ENCODE assay signal across 21 cellular contexts in genomic region chr15:68626283-68626682, GRCh38. TPM values are rescaled to one million over a fixed set of nuclear protein-coding genes. Genes with fewer than 3 reads are reported as not detected.
DNase-seq lines count a peak whose midpoint lies in the region; ATAC-seq, FAIRE-seq and TF ChIP-seq lines count a peak whose summit lies in the region.
"Had no signal": no experiment of that assay in that cellular context is flagged by ENCODE, and none has a peak within 500 bp of the region (broad histone marks: within the 10 kb centered on the region; RNA-seq: fewer than 3 reads in every experiment).

No MANE protein-coding gene starts in this region.

- no CpG with 5 or more reads among the region's 3 CpGs for WGBS in IMR-90 (ENCODE audit: extremely low coverage in 2 of 2, insufficient read length in 1 of 2), 2 experiments
- no CpG with 5 or more reads among the region's 3 CpGs for WGBS in neuronal stem cell (ENCODE audit: extremely low coverage in 2 of 2, insufficient read length in 2 of 2, insufficient replicate concordance in 1 of 2), 2 donors

- H3K9ac ChIP-seq in BLaER1 (no peak overlapping the region; the same call in 1 of the 2 replicates), IMR-90 (ENCODE audit: low read depth, low read length) (no peak overlapping the region), neuronal stem cell (ENCODE audit: low read depth, low read length, poor library complexity) (no peak overlapping the region), PC-3 (ENCODE audit: low read length) (no peak overlapping the region)
- H3K9ac ChIP-seq: SK-N-SH had no signal

- no peak overlapping the region for H4K8ac ChIP-seq in IMR-90 (ENCODE audit: low read depth in 2 of 2, low read length in 2 of 2)
- H4K8ac ChIP-seq in neuronal stem cell (ENCODE audit: low read depth, low read length): no peak overlapping the region

- peaks cover 40% of the 10 kb centered on the region for H3K9me1 ChIP-seq in IMR-90 (ENCODE audit: insufficient read depth, low read length)

- dilution Hi-C loops in IMR-90 (cut with HindIII; ENCODE audit: low sequenced_read_pairs, unreplicated experiment): no loop called here

- no peaks in the 10 kb centered on the region for H3K36me3 Mint-ChIP-seq in brain
- H3K36me3 Mint-ChIP-seq: T-cell had no signal

- H3K4me2 ChIP-seq in BLaER1: peak overlapping the region; percentile 93
- H3K4me2 ChIP-seq in IMR-90 (ENCODE audit: low read depth, low read length): no peak overlapping the region
- no peak overlapping the region for H3K4me2 ChIP-seq in neuronal stem cell (ENCODE audit: insufficient read depth, low read length, poor library complexity, severe bottlenecking)
- H3K4me2 ChIP-seq in PC-3 (ENCODE audit: low read length): no peak overlapping the region
- H3K4me2 ChIP-seq: A549, SK-N-SH had no signal

- no TSS peak for BruUV-seq in IMR-90 (replicated peaks; lab: Mats Ljungman, UMichigan)
- no TSS peak for BruUV-seq in PC-3 (replicated peaks; lab: Mats Ljungman, UMichigan)

- H3K9me2 ChIP-seq in PC-3 (replicated peaks; ENCODE audit: low read length): no peaks in the 10 kb centered on the region
- H3K9me2 ChIP-seq: SK-N-SH had no signal

- peaks cover 99% of the 10 kb centered on the region for H3K4me1 Mint-ChIP-seq in brain

- H4K20me1 ChIP-seq in BLaER1 (no peaks in the 10 kb centered on the region), IMR-90 (ENCODE audit: insufficient read depth, low read length) (no peaks in the 10 kb centered on the region), PC-3 (ENCODE audit: low read length) (no peaks in the 10 kb centered on the region)

- H2AK9ac ChIP-seq in IMR-90 (replicated peaks; ENCODE audit: low read depth, low read length, poor library complexity): peak overlapping the region; percentile 52

- TF ChIP-seq POLR2A in IMR-90 (IDR thresholded peaks at IDR 0.05; ENCODE audit: low read depth, low read length): no peak

- H3K27me3 ChIP-seq in BLaER1 (no peaks in the 10 kb centered on the region), IMR-90 (ENCODE audit: control insufficient read depth, insufficient read depth, low read length) (no peaks in the 10 kb centered on the region), neuronal stem cell (ENCODE audit: control insufficient read depth in 3 of 3, insufficient read depth in 3 of 3, low read depth in 1 of 3, low read length in 3 of 3) (no peaks in the 10 kb centered on the region), PC-3 (ENCODE audit: low read length) (no peaks in the 10 kb centered on the region)

- no peak for TF ChIP-seq RAD21 in IMR-90 (IDR thresholded peaks at IDR 0.05; ENCODE audit: low read length)

- H2AFZ ChIP-seq in IMR-90 (replicated peaks; ENCODE audit: low read length, poor library complexity): no peak overlapping the region
- H2AFZ ChIP-seq in neuronal stem cell (ENCODE audit: low read length): no peak overlapping the region
- H2AFZ ChIP-seq in PC-3 (ENCODE audit: low read length): no peak overlapping the region

- H2BK12ac ChIP-seq in neuronal stem cell (ENCODE audit: low read length): no peak overlapping the region

- H3K4me3 Mint-ChIP-seq in brain: peak overlapping the region in 1 of 5 experiments; percentile 55
- H3K4me3 Mint-ChIP-seq: T-cell had no signal

- H3K79me1 ChIP-seq in IMR-90 (ENCODE audit: low read depth in 1 of 2, low read length in 2 of 2) (peaks cover 27 to 90% of the 10 kb centered on the region in 2 experiments), neuronal stem cell (ENCODE audit: low read depth, low read length) (no peaks in the 10 kb centered on the region)

- H3K9me3 ChIP-seq in BLaER1 (no peaks in the 10 kb centered on the region), IMR-90 (ENCODE audit: control insufficient read depth, insufficient read depth, low read length) (no peaks in the 10 kb centered on the region), neuronal stem cell (replicated peaks in 1 of 2; ENCODE audit: control insufficient read depth in 2 of 2, insufficient read depth in 1 of 2, low read depth in 1 of 2, low read length in 2 of 2) (no peaks in the 10 kb centered on the region), PC-3 (ENCODE audit: low read length) (no peaks in the 10 kb centered on the region)
- H3K9me3 ChIP-seq: A549, SK-N-SH had no signal

- ATAC-seq in IMR-90 (ENCODE audit: low read depth) (no peak), PC-3 (no peak)
- ATAC-seq: A549, T-cell had no signal

- TF ChIP-seq CTCF in IMR-90 (conservative IDR thresholded peaks at IDR 0.05; ENCODE audit: low read depth, low read length): no peak
- TF ChIP-seq CTCF in brain (conservative IDR thresholded peaks at IDR 0.05): no peak
- TF ChIP-seq CTCF in D721Med (IDR thresholded peaks at IDR 0.05; ENCODE audit: insufficient read depth, missing control alignments): no peak
- no peak for TF ChIP-seq CTCF in PC-3 (conservative IDR thresholded peaks at IDR 0.05; ENCODE audit: low read depth, low read length)

- no peak overlapping the region for H3K18ac ChIP-seq in IMR-90 (ENCODE audit: low read depth, low read length)
- H3K18ac ChIP-seq in neuronal stem cell (ENCODE audit: low read length): no peak overlapping the region

- in situ Hi-C loops in IMR-90 (cut with MboI; ENCODE audit: low sequenced_read_pairs): no loop called here

- no peaks in the 10 kb centered on the region for H3F3A ChIP-seq in PC-3 (ENCODE audit: low read length, unreplicated experiment)

- H3K4me3 ChIP-seq in BLaER1: no peak overlapping the region
- H3K4me3 ChIP-seq in IMR-90 (ENCODE audit: insufficient read depth, low read depth, low read length): no peak overlapping the region
- H3K4me3 ChIP-seq in neuronal stem cell (ENCODE audit: low read length in 2 of 2): no peak overlapping the region
- H3K4me3 ChIP-seq in PC-3 (ENCODE audit: low read length): no peak overlapping the region
- H3K4me3 ChIP-seq: A549 had no signal

- CTCF ChIA-PET in IMR-90 (lab: Yijun Ruan, JAX): no interaction called here
- CTCF ChIA-PET in PC-3 (lab: Charles Lee): interaction anchor here (0.6 kb wide), 1 partner anchor 12 kb away, joined by 3 read pairs; no protein-coding TSS in a partner anchor

- 0 out of 2 replicates have a peak overlapping the region, but pooled peaks have one; percentile 40 for H3K14ac ChIP-seq in IMR-90 (replicated peaks; ENCODE audit: low read depth, low read length)
- H3K14ac ChIP-seq in neuronal stem cell (ENCODE audit: low read length): no peak overlapping the region

- H2BK15ac ChIP-seq in IMR-90 (ENCODE audit: low read depth, low read length): no peak overlapping the region; the same call in 2 of the 3 replicates
- no peak overlapping the region for H2BK15ac ChIP-seq in neuronal stem cell (ENCODE audit: low read length)

- peaks cover 0 to 1% (median 0%) of the 10 kb centered on the region in 5 experiments for H3K9me3 Mint-ChIP-seq in brain
- H3K9me3 Mint-ChIP-seq: T-cell had no signal

- no peak for FAIRE-seq in D721Med (lab: Jason Lieb, UNC)
- FAIRE-seq: A549, G401.6 had no signal

- H3K79me2 ChIP-seq in PC-3 (ENCODE audit: low read length): no peaks in the 10 kb centered on the region

- no peak overlapping the region for H3K56ac ChIP-seq in IMR-90 (ENCODE audit: extremely low read depth, insufficient read depth, low read length)

- no peaks in the 10 kb centered on the region for H3K36me3 ChIP-seq in BLaER1
- no peaks in the 10 kb centered on the region for H3K36me3 ChIP-seq in IMR-90 (ENCODE audit: control insufficient read depth, insufficient read depth, low read length)
- no peaks in the 10 kb centered on the region for H3K36me3 ChIP-seq in neuronal stem cell (replicated peaks in 1 of 2; ENCODE audit: control insufficient read depth in 2 of 2, insufficient read depth in 2 of 2, low read length in 2 of 2)
- no peaks in the 10 kb centered on the region for H3K36me3 ChIP-seq in PC-3 (ENCODE audit: low read depth, low read length)

- DNase-seq in IMR-90: no peak
- DNase-seq in neuronal stem cell (ENCODE audit: low spot score): no peak
- no peak for DNase-seq in DMS153 (lab: John Stamatoyannopoulos, UW)
- no peak for DNase-seq in D721Med (ENCODE audit: insufficient read length, low spot score)
- DNase-seq in PC-3: no peak
- DNase-seq: DND-41, H7, KBM-7, NCI-H1417 treated with DMSO at 0.1 percent for 48 hours, NCI-H187 treated with DMSO at 0.1 percent for 48 hours, NCI-H345, NCI-H526 treated with DMSO at 0.1 percent for 48 hours, OCI-M1, SHP77, SK-N-SH, T-cell had no signal

- peaks cover 6% of the 10 kb centered on the region for H3K27me3 Mint-ChIP-seq in brain

- H3K27ac ChIP-seq in BLaER1 (peak overlapping the region; percentile 11; the same call in 1 of the 2 replicates), IMR-90 (ENCODE audit: insufficient read depth, low read length) (no peak overlapping the region), neuronal stem cell (replicated peaks; ENCODE audit: low read length) (no peak overlapping the region), PC-3 (ENCODE audit: low read length) (no peak overlapping the region)
- H3K27ac ChIP-seq: A549, C4-2B had no signal

- 0 out of 2 replicates have a peak overlapping the region, but pooled peaks have one; percentile 34 for H2BK20ac ChIP-seq in IMR-90 (ENCODE audit: low read depth, low read length)

- H2BK120ac ChIP-seq in IMR-90 (ENCODE audit: low read depth, low read length): no peak overlapping the region; the same call in 1 of the 2 replicates
- H2BK120ac ChIP-seq in neuronal stem cell (ENCODE audit: low read depth, low read length): no peak overlapping the region

- H2BK5ac ChIP-seq in IMR-90 (ENCODE audit: low read depth, low read length, poor library complexity, severe bottlenecking): no peak overlapping the region
- H2BK5ac ChIP-seq in neuronal stem cell (ENCODE audit: low read length): no peak overlapping the region

- H4K5ac ChIP-seq in IMR-90 (ENCODE audit: low read depth, low read length): no peak overlapping the region

- H3K4ac ChIP-seq in IMR-90 (ENCODE audit: low read depth, low read length): peak overlapping the region; percentile 48; the same call in 1 of the 2 replicates
- H3K4ac ChIP-seq in neuronal stem cell (ENCODE audit: low read length): no peak overlapping the region

- intact Hi-C loops in IMR-90 (cut with micrococcal nuclease): no loop called here
- intact Hi-C loops in PC-3 (cut with micrococcal nuclease): no loop called here

- POLR2A ChIA-PET in IMR-90 (lab: Charles Lee; ENCODE audit: unreplicated experiment) (no interaction called here), PC-3 (lab: Charles Lee; ENCODE audit: unreplicated experiment) (no interaction called here)

- H3K23ac ChIP-seq in IMR-90 (ENCODE audit: low read depth, low read length) (no peak overlapping the region), neuronal stem cell (ENCODE audit: low read depth, low read length, poor library complexity) (no peak overlapping the region)

- H3K27ac Mint-ChIP-seq in brain: peak overlapping the region in 4 of 5 experiments; percentile 82 to 93 (median 83)
- H3K27ac Mint-ChIP-seq: T-cell had no signal

- H4K91ac ChIP-seq in IMR-90 (ENCODE audit: insufficient read depth, low read depth, low read length): no peak overlapping the region; the same call in 1 of the 2 replicates
- no peak overlapping the region for H4K91ac ChIP-seq in neuronal stem cell (ENCODE audit: low read depth, low read length, poor library complexity)

- H3K4me1 ChIP-seq in BLaER1 (peaks cover 85% of the 10 kb centered on the region), IMR-90 (ENCODE audit: control insufficient read depth, insufficient read depth, low read length) (peaks cover 29% of the 10 kb centered on the region), neuronal stem cell (ENCODE audit: control insufficient read depth in 2 of 2, insufficient read depth in 1 of 2, low read depth in 1 of 2, low read length in 2 of 2) (peaks cover 7 to 8% of the 10 kb centered on the region in 2 donors), PC-3 (ENCODE audit: insufficient read depth, low read length) (peaks cover 4% of the 10 kb centered on the region; the same call in 1 of the 2 replicates)
- H3K4me1 ChIP-seq: A549 had no signal

- peak overlapping the region; percentile 61 for H2AK5ac ChIP-seq in IMR-90 (ENCODE audit: low read depth, low read length)
- H2AK5ac ChIP-seq in neuronal stem cell (ENCODE audit: low read depth, low read length): peak overlapping the region; percentile 59

RNA-seq across cellular contexts. Expression of gene CORO2B, which starts 47.5 kb away (rescaled TPM):
- total RNA-seq in IMR-90 (2012; rRNA removed) (9.3 and 9.7 TPM in 2 replicates), PC-3 (2014; rRNA removed) (0.66 and 0.92 TPM in 2 replicates)
- polyA plus RNA-seq in IMR-90 (2012; rRNA removed) (39.3 and 43.2 TPM in 2 replicates), brain (ENCODE audit: insufficient read depth, low read depth, low replicate concordance) (59.3 TPM)
- 29.1 and 32.4 TPM in 2 replicates for polyA plus RNA-seq in IMR-90 (2012; cell fraction: cytosol; rRNA removed)
- 24.4 and 27.5 TPM in 2 replicates for polyA plus RNA-seq in IMR-90 (2012; cell fraction: nucleus; rRNA removed; ENCODE audit: low replicate concordance)
- polyA plus RNA-seq in neuronal stem cell (2013, experiment 1 of 2): 6.9 TPM
- polyA plus RNA-seq in neuronal stem cell (2013, experiment 2 of 2): 6.8 TPM
